In the genomic region with DNA sequence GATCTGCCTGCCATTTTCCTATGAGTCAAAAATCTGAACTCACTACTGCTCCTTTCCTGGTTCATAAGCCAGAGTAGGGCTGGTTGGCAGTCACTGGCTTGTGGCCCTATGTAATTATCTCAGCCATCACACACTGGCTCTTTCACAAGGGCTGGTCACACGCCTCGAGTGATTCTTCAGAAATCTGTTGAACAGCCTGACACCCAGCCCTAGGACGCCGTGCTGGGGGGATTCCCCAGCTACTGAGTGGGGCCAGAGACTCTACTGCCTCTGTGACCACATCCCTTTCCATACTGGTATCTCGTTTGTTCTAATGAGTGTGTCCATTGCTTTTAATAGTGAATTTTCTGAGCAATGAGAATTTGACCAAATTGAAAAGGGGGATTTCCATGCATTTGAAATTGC, we compare ENCODE assay signal across 10 cellular contexts. TPM values are rescaled to one million over a fixed set of nuclear protein-coding genes. Genes with fewer than 3 reads are reported as not detected.
DNase-seq lines count a peak whose midpoint lies in the region; ATAC-seq and TF ChIP-seq lines count a peak whose summit lies in the region.
"Had no signal": no experiment of that assay in that cellular context is flagged by ENCODE, and none has a peak within 500 bp of the region (broad histone marks: within the 10 kb centered on the region; RNA-seq: fewer than 3 reads in every experiment).

No MANE protein-coding gene starts in this region.

- ATAC-seq in GM19324 (IDR thresholded peaks at IDR 0.05; ENCODE audit: low FRiP score, unreplicated experiment), result peak; percentile 76
- peak; percentile 92 for ATAC-seq in HG03064 (IDR thresholded peaks at IDR 0.05; ENCODE audit: low read depth, unreplicated experiment)
- ATAC-seq: sciatic nerve had no signal

- H3K36me3 ChIP-seq in GM06990 (ENCODE audit: control insufficient read depth, insufficient read depth, low read length), result peaks cover 24% of the 10 kb centered on the region

- H3K4me3 Mint-ChIP-seq in activated naive CD8-positive, alpha-beta T cell treated with anti-CD3 and anti-CD28 coated beads for 36 hours, result peak overlapping the region; percentile 40

- peak; percentile 71 for DNase-seq in GM06990 (ENCODE audit: extremely low read depth, insufficient read length)
- DNase-seq in activated naive CD8-positive, alpha-beta T cell treated with anti-CD3 and anti-CD28 coated beads for 36 hours, result peak; percentile 64
- no peak for DNase-seq in NCI-H510A (lab: John Stamatoyannopoulos, UW)
- no peak for DNase-seq in NCI-H526 (lab: John Stamatoyannopoulos, UW)
- no peak for DNase-seq in coronary artery (ENCODE audit: low spot score)
- no peak for DNase-seq in GF-D8 (lab: John Stamatoyannopoulos, UW)
- DNase-seq: NCI-H2029 had no signal

- peaks cover 52% of the 10 kb centered on the region for H3K36me3 Mint-ChIP-seq in activated naive CD8-positive, alpha-beta T cell treated with anti-CD3 and anti-CD28 coated beads for 36 hours

- H3K27me3 ChIP-seq in GM06990 (replicated peaks; ENCODE audit: control insufficient read depth, insufficient read depth, low read length), result no peaks in the 10 kb centered on the region

- peak overlapping the region; percentile 89 for H3K27ac Mint-ChIP-seq in activated naive CD8-positive, alpha-beta T cell treated with anti-CD3 and anti-CD28 coated beads for 36 hours

- TF ChIP-seq CTCF in GM06990 (IDR thresholded peaks at IDR 0.05; ENCODE audit: insufficient read depth, low read length, poor library complexity, severe bottlenecking), result no peak
- TF ChIP-seq CTCF in coronary artery (IDR thresholded peaks at IDR 0.05), result no peak

- H3K27me3 Mint-ChIP-seq in activated naive CD8-positive, alpha-beta T cell treated with anti-CD3 and anti-CD28 coated beads for 36 hours, result no peaks in the 10 kb centered on the region

- no peaks in the 10 kb centered on the region for H3K9me3 Mint-ChIP-seq in activated naive CD8-positive, alpha-beta T cell treated with anti-CD3 and anti-CD28 coated beads for 36 hours

- peaks cover 18% of the 10 kb centered on the region for H3K4me1 Mint-ChIP-seq in activated naive CD8-positive, alpha-beta T cell treated with anti-CD3 and anti-CD28 coated beads for 36 hours

- H3K4me3 ChIP-seq in GM06990 (replicated peaks; ENCODE audit: low read depth, low read length), result no peak overlapping the region
- H3K4me3 ChIP-seq in coronary artery, result no peak overlapping the region

- no peak overlapping the region for H3K27ac ChIP-seq in coronary artery

RNA-seq across cellular contexts. Expression of a gene that starts 45.8 kb away (rescaled TPM):
- total RNA-seq in activated naive CD8-positive, alpha-beta T cell treated with anti-CD3 and anti-CD28 coated beads for 36 hours, result under 1 TPM; 0.46 to 0.47 TPM

Comparison
In these comparisons a context has a peak if more than half of its experiments do, and no peak if none do; other contexts are left out.
1. DNase-seq: peak in GM06990 (single experiment) and activated naive CD8-positive, alpha-beta T cell treated with anti-CD3 and anti-CD28 coated beads for 36 hours (single experiment); none in NCI-H510A (single experiment), NCI-H526 (0 of 2), coronary artery (single experiment) and GF-D8 (single experiment).